In genomic region chr3:193899001-193899400, GRCh38 we compare ENCODE assay signal across 25 cellular contexts.
"Had no signal": no experiment of that assay in that cellular context is flagged by ENCODE, and none has a peak within 500 bp of the region (broad histone marks: within the 10 kb centered on the region; RNA-seq: fewer than 3 reads in every experiment).

No MANE protein-coding gene starts in this region.

- DNase-seq: activated CD4-positive, alpha-beta memory T cell treated with anti-CD3 and anti-CD28 coated beads, Interleukin-2, amount 10 ng/mL, durations not matched to agents 7 days and 5 days; activated CD4-positive, alpha-beta T cell treated with anti-CD3 and anti-CD28 coated beads for 36 hours; activated CD4-positive, alpha-beta T cell treated with anti-CD3 and anti-CD28 coated beads, Interleukin-2, amount 10 ng/mL, durations not matched to agents 24 days and 14 days; activated CD4-positive, CD25-positive, alpha-beta regulatory T cell; activated CD4-positive, CD25-positive, alpha-beta regulatory T cell treated with anti-CD3 and anti-CD28 coated beads, Interleukin-2, amount 50 U/mL, for 72 hours; activated CD8-positive, alpha-beta memory T cell treated with anti-CD3 and anti-CD28 coated beads, Interleukin-2, amount 50 U/mL, for 48 hours; activated gamma-delta T cell treated with Interleukin-2 at 50 U/mL for 16 hours; activated naive CD4-positive, alpha-beta T cell treated with anti-CD3 and anti-CD28 coated beads, Interleukin-2, amount 50 U/mL, for 16 hours; activated naive CD4-positive, alpha-beta T cell treated with Interleukin-2 at 50 U/mL for 16 hours; activated T-cell treated with anti-CD3 and anti-CD28 coated beads for 4 hours; activated T-cell treated with anti-CD3 and anti-CD28 coated beads, Interleukin-2, amount 50 U/mL, for 24 hours; activated T-cell treated with anti-CD3 and anti-CD28 coated beads, Interleukin-2, amount 50 U/mL, for 72 hours; amniotic stem cell; brain microvascular endothelial cell; effector memory CD4-positive, alpha-beta T cell; endodermal cell; foreskin fibroblast; head of caudate nucleus; T-helper 2 cell had no signal

- H3K36me3 ChIP-seq: brain microvascular endothelial cell had no signal

- FAIRE-seq: astrocyte, bronchial epithelial cell, frontal cortex had no signal

- H3K4me3 ChIP-seq: coronary artery, dorsolateral prefrontal cortex had no signal

- H3K27me3 ChIP-seq: dorsolateral prefrontal cortex had no signal

- ATAC-seq: activated CD4-positive, alpha-beta T cell treated with anti-CD3 and anti-CD28 coated beads for 36 hours; activated T-cell treated with anti-CD3 and anti-CD28 coated beads, Interleukin-2, amount 50 U/mL, for 72 hours; esophagus mucosa had no signal

- H3K27ac ChIP-seq: brain microvascular endothelial cell, coronary artery, dorsolateral prefrontal cortex had no signal
